In the genomic region with DNA sequence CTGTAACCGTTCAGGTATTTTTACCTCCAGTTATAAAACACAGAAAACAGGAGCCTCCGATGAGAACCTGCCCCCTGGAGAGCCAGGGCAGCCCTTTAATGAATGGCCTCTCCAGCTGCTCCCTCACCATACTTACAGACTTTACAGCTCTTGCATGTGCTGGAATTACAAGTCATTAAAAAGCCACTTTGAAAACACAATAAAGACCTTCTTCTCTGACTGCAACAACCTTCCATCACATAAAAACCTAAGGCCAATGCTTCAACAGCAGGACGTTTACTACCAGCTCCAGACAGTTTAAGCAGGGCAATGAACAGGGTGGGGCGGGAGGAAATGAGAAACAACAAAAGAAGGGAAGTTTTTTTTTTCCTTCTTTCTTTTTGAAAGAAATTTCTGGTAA, we compare ENCODE assay signal across 19 cellular contexts.
DNase-seq lines count a peak whose midpoint lies in the region; ATAC-seq, FAIRE-seq and TF ChIP-seq lines count a peak whose summit lies in the region.
"Had no signal": no experiment of that assay in that cellular context is flagged by ENCODE, and none has a peak within 500 bp of the region (broad histone marks: within the 10 kb centered on the region; RNA-seq: fewer than 3 reads in every experiment).

No MANE protein-coding gene starts in this region.

- no peaks in the 10 kb centered on the region for H3K27me3 Mint-ChIP-seq in CD4-positive, CD25-positive, alpha-beta regulatory T cell
- H3K27me3 Mint-ChIP-seq in WTC11 (ENCODE audit: low read depth): no peaks in the 10 kb centered on the region
- H3K27me3 Mint-ChIP-seq in activated T-cell treated with anti-CD3 and anti-CD28 coated beads, Interleukin-2, amount 50 U/mL, for 4 hours (ENCODE audit: low read depth): no peaks in the 10 kb centered on the region
- H3K27me3 Mint-ChIP-seq: activated CD4-positive, alpha-beta memory T cell treated with anti-CD3 and anti-CD28 coated beads, Interleukin-2, amount 10 ng/mL, durations not matched to agents 7 days and 5 days; central memory CD8-positive, alpha-beta T cell; effector memory CD8-positive, alpha-beta T cell; IgD-negative memory B cell had no signal

- H3K36me3 ChIP-seq in CD4-positive, CD25-positive, alpha-beta regulatory T cell (ENCODE audit: control insufficient read depth, insufficient read depth, low read length): peaks cover 23% of the 10 kb centered on the region
- H3K36me3 ChIP-seq in H7 (replicated peaks; ENCODE audit: control insufficient read depth, insufficient read depth, low read length) (no peaks in the 10 kb centered on the region), mucosa of descending colon (ENCODE audit: low read depth) (no peaks in the 10 kb centered on the region)
- H3K36me3 ChIP-seq: left lung, suprapubic skin had no signal

- DNase-seq in CD4-positive, CD25-positive, alpha-beta regulatory T cell: peak in 1 of 3 donors; percentile 26
- DNase-seq in H7: peak; percentile 13
- no peak for DNase-seq in WTC11 (ENCODE audit: low spot score)
- peak in 2 of 3 donors; percentile 41 to 76 for DNase-seq in mucosa of descending colon
- no peak for DNase-seq in urothelium cell line (ENCODE audit: low spot score)
- DNase-seq in NCI-H128 (lab: John Stamatoyannopoulos, UW; ENCODE audit: unreplicated experiment): no peak
- DNase-seq in activated T-cell treated with anti-CD3 and anti-CD28 coated beads, Interleukin-2, amount 50 U/mL, for 4 hours: no peak
- DNase-seq in NCI-H1105 (lab: John Stamatoyannopoulos, UW): no peak
- DNase-seq: activated CD4-positive, alpha-beta memory T cell treated with anti-CD3 and anti-CD28 coated beads, Interleukin-2, amount 10 ng/mL, durations not matched to agents 7 days and 5 days; activated T-cell treated with anti-CD3 and anti-CD28 coated beads, Interleukin-2, amount 50 U/mL, for 48 hours; amniotic stem cell; effector memory CD8-positive, alpha-beta T cell; GDM1; left lung; NCI-H82; posterior cingulate gyrus had no signal

- POLR2A ChIA-PET in WTC11 (lab: Charles Lee): no interaction called here

- H3K4me1 ChIP-seq in CD4-positive, CD25-positive, alpha-beta regulatory T cell (ENCODE audit: control insufficient read depth, insufficient read depth, low read length, poor library complexity, severe bottlenecking): peaks cover 22% of the 10 kb centered on the region
- peaks cover 23% of the 10 kb centered on the region for H3K4me1 ChIP-seq in mucosa of descending colon (ENCODE audit: low read depth)
- H3K4me1 ChIP-seq: left lung, suprapubic skin had no signal

- H3K4me3 ChIP-seq in CD4-positive, CD25-positive, alpha-beta regulatory T cell (ENCODE audit: low read depth, low read length): peak overlapping the region; percentile 33
- no peak overlapping the region for H3K4me3 ChIP-seq in H7 (ENCODE audit: insufficient read depth, low read depth, low read length)
- no peak overlapping the region for H3K4me3 ChIP-seq in mucosa of descending colon
- H3K4me3 ChIP-seq: left lung, suprapubic skin had no signal

- H3K27me3 ChIP-seq in CD4-positive, CD25-positive, alpha-beta regulatory T cell (ENCODE audit: control insufficient read depth, insufficient read depth, low read length): no peaks in the 10 kb centered on the region
- H3K27me3 ChIP-seq in H7 (ENCODE audit: control insufficient read depth, insufficient read depth, low read length): no peaks in the 10 kb centered on the region
- H3K27me3 ChIP-seq: left lung, suprapubic skin had no signal

- H3K27ac Mint-ChIP-seq in CD4-positive, CD25-positive, alpha-beta regulatory T cell: peak overlapping the region; percentile 3 to 94 (median 45)
- H3K27ac Mint-ChIP-seq in WTC11: no peak overlapping the region
- H3K27ac Mint-ChIP-seq: activated CD4-positive, alpha-beta memory T cell treated with anti-CD3 and anti-CD28 coated beads, Interleukin-2, amount 10 ng/mL, durations not matched to agents 7 days and 5 days; effector memory CD8-positive, alpha-beta T cell; IgD-negative memory B cell had no signal

- H3K9me3 ChIP-seq in CD4-positive, CD25-positive, alpha-beta regulatory T cell (ENCODE audit: control insufficient read depth in 2 of 2, low read length in 2 of 2): no peaks in the 10 kb centered on the region
- no peaks in the 10 kb centered on the region for H3K9me3 ChIP-seq in mucosa of descending colon
- H3K9me3 ChIP-seq: left lung, suprapubic skin had no signal

- ATAC-seq in CD4-positive, CD25-positive, alpha-beta regulatory T cell (ENCODE audit: low read depth in 2 of 2): no peak
- peak; percentile 82 for ATAC-seq in WTC11
- ATAC-seq in mucosa of descending colon: peak; percentile 95
- no peak for ATAC-seq in activated T-cell treated with anti-CD3 and anti-CD28 coated beads, Interleukin-2, amount 50 U/mL, for 4 hours
- ATAC-seq: effector memory CD8-positive, alpha-beta T cell; left lung had no signal

- no peaks in the 10 kb centered on the region for H3K9me3 Mint-ChIP-seq in CD4-positive, CD25-positive, alpha-beta regulatory T cell
- H3K9me3 Mint-ChIP-seq in WTC11: no peaks in the 10 kb centered on the region
- H3K9me3 Mint-ChIP-seq in activated T-cell treated with anti-CD3 and anti-CD28 coated beads, Interleukin-2, amount 50 U/mL, for 4 hours: no peaks in the 10 kb centered on the region
- H3K9me3 Mint-ChIP-seq: activated CD4-positive, alpha-beta memory T cell treated with anti-CD3 and anti-CD28 coated beads, Interleukin-2, amount 10 ng/mL, durations not matched to agents 7 days and 5 days; central memory CD8-positive, alpha-beta T cell; effector memory CD8-positive, alpha-beta T cell; IgD-negative memory B cell had no signal

- peak overlapping the region in 3 of 4 donors; percentile 14 to 62 (median 56) for H3K4me3 Mint-ChIP-seq in CD4-positive, CD25-positive, alpha-beta regulatory T cell
- peak overlapping the region; percentile 16; the same call in 1 of the 2 replicates for H3K4me3 Mint-ChIP-seq in WTC11
- H3K4me3 Mint-ChIP-seq in activated T-cell treated with anti-CD3 and anti-CD28 coated beads, Interleukin-2, amount 50 U/mL, for 4 hours: no peak overlapping the region
- H3K4me3 Mint-ChIP-seq: activated CD4-positive, alpha-beta memory T cell treated with anti-CD3 and anti-CD28 coated beads, Interleukin-2, amount 10 ng/mL, durations not matched to agents 7 days and 5 days; central memory CD8-positive, alpha-beta T cell; effector memory CD8-positive, alpha-beta T cell; IgD-negative memory B cell had no signal

- peaks cover 34 to 85% (median 63%) of the 10 kb centered on the region in 4 donors for H3K4me1 Mint-ChIP-seq in CD4-positive, CD25-positive, alpha-beta regulatory T cell
- H3K4me1 Mint-ChIP-seq in WTC11: peaks cover 19% of the 10 kb centered on the region
- peaks cover 54% of the 10 kb centered on the region for H3K4me1 Mint-ChIP-seq in activated T-cell treated with anti-CD3 and anti-CD28 coated beads, Interleukin-2, amount 50 U/mL, for 4 hours (ENCODE audit: low read depth)

- CTCF ChIA-PET in WTC11 (lab: Charles Lee): interaction anchor here (1.7 to 2.1 kb wide), 3 partner anchors 52 to 702 kb away, joined by 4 to 11 read pairs (median 9); no protein-coding TSS in a partner anchor

- no peak for FAIRE-seq in urothelium cell line (lab: Jason Lieb, UNC)

- TF ChIP-seq CTCF in WTC11 (IDR thresholded peaks at IDR 0.05) (no peak), mucosa of descending colon (IDR thresholded peaks at IDR 0.05) (no peak)

- no peak overlapping the region for H3K27ac ChIP-seq in CD4-positive, CD25-positive, alpha-beta regulatory T cell (ENCODE audit: insufficient read depth, low read length, poor library complexity, severe bottlenecking)
- H3K27ac ChIP-seq: left lung, suprapubic skin had no signal

- H3K36me3 Mint-ChIP-seq in CD4-positive, CD25-positive, alpha-beta regulatory T cell: peaks cover 43% of the 10 kb centered on the region
- H3K36me3 Mint-ChIP-seq in WTC11: no peaks in the 10 kb centered on the region
- peaks cover 17% of the 10 kb centered on the region for H3K36me3 Mint-ChIP-seq in activated T-cell treated with anti-CD3 and anti-CD28 coated beads, Interleukin-2, amount 50 U/mL, for 4 hours (ENCODE audit: insufficient read depth)
- H3K36me3 Mint-ChIP-seq: IgD-negative memory B cell had no signal

- intact Hi-C loops in mucosa of descending colon (cut with DNase I, micrococcal nuclease): no loop called here

TF ChIP-seq in WTC11, 78 proteins besides CTCF, POLR2A, EP300 and RAD21 (continues in another document):
- TF ChIP-seq, protein P1, sequence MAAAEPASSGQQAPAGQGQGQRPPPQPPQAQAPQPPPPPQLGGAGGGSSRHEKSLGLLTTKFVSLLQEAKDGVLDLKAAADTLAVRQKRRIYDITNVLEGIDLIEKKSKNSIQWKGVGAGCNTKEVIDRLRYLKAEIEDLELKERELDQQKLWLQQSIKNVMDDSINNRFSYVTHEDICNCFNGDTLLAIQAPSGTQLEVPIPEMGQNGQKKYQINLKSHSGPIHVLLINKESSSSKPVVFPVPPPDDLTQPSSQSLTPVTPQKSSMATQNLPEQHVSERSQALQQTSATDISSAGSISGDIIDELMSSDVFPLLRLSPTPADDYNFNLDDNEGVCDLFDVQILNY (CRISPR knock-in tag; IDR thresholded peaks at IDR 0.05): no peak
- TF ChIP-seq SMAD3 (CRISPR knock-in tag; IDR thresholded peaks at IDR 0.05; ENCODE audit: borderline replicate concordance) (no peak), RELA (CRISPR knock-in tag; IDR thresholded peaks at IDR 0.05; ENCODE audit: borderline replicate concordance) (no peak), OVOL2 (CRISPR knock-in tag; IDR thresholded peaks at IDR 0.05; ENCODE audit: borderline replicate concordance) (no peak), GTF2I (CRISPR knock-in tag; conservative IDR thresholded peaks at IDR 0.05) (no peak), ZBTB21 (CRISPR knock-in tag; IDR thresholded peaks at IDR 0.05; ENCODE audit: borderline replicate concordance) (no peak), JUN (CRISPR knock-in tag; IDR thresholded peaks at IDR 0.05) (no peak), TEAD4 (CRISPR knock-in tag; IDR thresholded peaks at IDR 0.05) (no peak), PRRX2 (CRISPR knock-in tag; IDR thresholded peaks at IDR 0.05) (no peak)
- TF ChIP-seq, protein P2, sequence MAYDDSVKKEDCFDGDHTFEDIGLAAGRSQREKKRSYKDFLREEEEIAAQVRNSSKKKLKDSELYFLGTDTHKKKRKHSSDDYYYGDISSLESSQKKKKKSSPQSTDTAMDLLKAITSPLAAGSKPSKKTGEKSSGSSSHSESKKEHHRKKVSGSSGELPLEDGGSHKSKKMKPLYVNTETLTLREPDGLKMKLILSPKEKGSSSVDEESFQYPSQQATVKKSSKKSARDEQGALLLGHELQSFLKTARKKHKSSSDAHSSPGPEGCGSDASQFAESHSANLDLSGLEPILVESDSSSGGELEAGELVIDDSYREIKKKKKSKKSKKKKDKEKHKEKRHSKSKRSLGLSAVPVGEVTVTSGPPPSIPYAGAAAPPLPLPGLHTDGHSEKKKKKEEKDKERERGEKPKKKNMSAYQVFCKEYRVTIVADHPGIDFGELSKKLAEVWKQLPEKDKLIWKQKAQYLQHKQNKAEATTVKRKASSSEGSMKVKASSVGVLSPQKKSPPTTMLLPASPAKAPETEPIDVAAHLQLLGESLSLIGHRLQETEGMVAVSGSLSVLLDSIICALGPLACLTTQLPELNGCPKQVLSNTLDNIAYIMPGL (CRISPR knock-in tag; IDR thresholded peaks at IDR 0.05): no peak

Comparison
In these comparisons a context has a peak if more than half of its experiments do, and no peak if none do; other contexts are left out.
1. ATAC-seq: peak in WTC11 (single experiment) and mucosa of descending colon (single experiment); none in CD4-positive, CD25-positive, alpha-beta regulatory T cell (0 of 2) and activated T-cell treated with anti-CD3 and anti-CD28 coated beads, Interleukin-2, amount 50 U/mL, for 4 hours (0 of 2).
2. DNase-seq: peak in H7 (single experiment) and mucosa of descending colon (2 of 3); none in WTC11 (single experiment), urothelium cell line (single experiment), NCI-H128 (single experiment), activated T-cell treated with anti-CD3 and anti-CD28 coated beads, Interleukin-2, amount 50 U/mL, for 4 hours (single experiment) and NCI-H1105 (single experiment).